Comparison of ENCODE assay signal across 25 cellular contexts in genomic region chr7:117724898-117725297, GRCh38.
"Had no signal": no experiment of that assay in that cellular context is flagged by ENCODE, and none has a peak within 500 bp of the region (broad histone marks: within the 10 kb centered on the region; RNA-seq: fewer than 3 reads in every experiment).

No MANE protein-coding gene starts in this region.

- H3K4me3 ChIP-seq: ascending aorta, breast epithelium, cardiac muscle cell, coronary artery, dorsolateral prefrontal cortex had no signal

- DNase-seq: activated CD4-positive, alpha-beta memory T cell treated with anti-CD3 and anti-CD28 coated beads, Interleukin-2, amount 10 ng/mL, durations not matched to agents 7 days and 5 days; activated CD4-positive, alpha-beta T cell treated with anti-CD3 and anti-CD28 coated beads for 1 hour; activated CD4-positive, alpha-beta T cell treated with anti-CD3 and anti-CD28 coated beads for 4 hours; activated CD4-positive, alpha-beta T cell treated with anti-CD3 and anti-CD28 coated beads, Interleukin-2, amount 10 ng/mL, durations not matched to agents 7 days and 5 days; activated CD4-positive, alpha-beta T cell treated with anti-CD3 and anti-CD28 coated beads, Interleukin-2, amount 50 U/mL, for 4 hours; activated CD4-positive, CD25-positive, alpha-beta regulatory T cell; activated CD8-positive, alpha-beta memory T cell treated with anti-CD3 and anti-CD28 coated beads, Interleukin-2, amount 50 U/mL, for 48 hours; activated effector memory CD4-positive, alpha-beta T cell treated with Interleukin-2 at 50 U/mL for 16 hours; activated naive CD4-positive, alpha-beta T cell treated with anti-CD3 and anti-CD28 coated beads, Interleukin-2, amount 10 ng/mL, durations not matched to agents 7 days and 5 days; activated naive CD8-positive, alpha-beta T cell treated with anti-CD3 and anti-CD28 coated beads, Interleukin-2, amount 10 ng/mL, durations not matched to agents 7 days and 5 days; activated T-cell treated with anti-CD3 and anti-CD28 coated beads for 4 hours; activated T-cell treated with anti-CD3 and anti-CD28 coated beads, Interleukin-2, amount 50 U/mL, for 24 hours; dorsolateral prefrontal cortex; effector memory CD4-positive, alpha-beta T cell; endodermal cell; foreskin fibroblast; head of caudate nucleus; T-helper 2 cell had no signal

- H3K36me3 ChIP-seq: breast epithelium had no signal

- ATAC-seq: activated naive CD4-positive, alpha-beta T cell treated with anti-CD3 and anti-CD28 coated beads, Interleukin-2, amount 50 U/mL, for 72 hours; activated T-helper 17 cell treated with anti-CD3 and anti-CD28 coated beads, Interleukin-2, amount 50 U/mL, for 72 hours; esophagus mucosa had no signal

- H3K9me3 ChIP-seq: ascending aorta, breast epithelium had no signal

- H3K27ac ChIP-seq: ascending aorta, breast epithelium, cardiac muscle cell, coronary artery had no signal

- H3K4me1 ChIP-seq: ascending aorta, breast epithelium had no signal

- H3K27me3 ChIP-seq: ascending aorta, breast epithelium, cardiac muscle cell, dorsolateral prefrontal cortex had no signal
